In genomic region chr4:147732516-147733193, GRCh38 we compare ENCODE assay signal across 8 cellular contexts. TPM values are rescaled to one million over a fixed set of nuclear protein-coding genes. Genes with fewer than 3 reads are reported as not detected.
DNase-seq lines count a peak whose midpoint lies in the region; ATAC-seq and TF ChIP-seq lines count a peak whose summit lies in the region.

No MANE protein-coding gene starts in this region.

- H3K27ac ChIP-seq in Panc1 (ENCODE audit: low read length), result peak overlapping the region; percentile 74
- H3K27ac ChIP-seq in temporal lobe (ENCODE audit: low read depth, low read length), result peak overlapping the region; percentile 22

- no peaks in the 10 kb centered on the region for H3K9me3 Mint-ChIP-seq in activated naive CD4-positive, alpha-beta T cell treated with anti-CD3 and anti-CD28 coated beads, Interleukin-2, amount 10 ng/mL, durations not matched to agents 7 days and 5 days

- peaks cover 33% of the 10 kb centered on the region for H3K4me1 Mint-ChIP-seq in activated naive CD4-positive, alpha-beta T cell treated with anti-CD3 and anti-CD28 coated beads, Interleukin-2, amount 10 ng/mL, durations not matched to agents 7 days and 5 days

- H3K27me3 Mint-ChIP-seq in activated naive CD4-positive, alpha-beta T cell treated with anti-CD3 and anti-CD28 coated beads, Interleukin-2, amount 10 ng/mL, durations not matched to agents 7 days and 5 days, result peaks cover 35% of the 10 kb centered on the region

- H3K4me3 ChIP-seq in Panc1 (ENCODE audit: low read depth in 2 of 2, low read length in 2 of 2) (peak overlapping the region; percentile 71 to 88), lower leg skin (ENCODE audit: low read depth, poor library complexity, severe bottlenecking) (peak overlapping the region; percentile 55)

- POLR2A ChIA-PET in Panc1 (lab: Charles Lee), result no interaction called here

- H3K36me3 ChIP-seq in Panc1 (ENCODE audit: control insufficient read depth, insufficient read depth, low read length), result no peaks in the 10 kb centered on the region

- TF ChIP-seq POLR2A in lower leg skin (IDR thresholded peaks at IDR 0.05), result no peak

- no peaks in the 10 kb centered on the region for H3K27me3 ChIP-seq in Panc1 (ENCODE audit: control insufficient read depth, insufficient read depth, low read length)

- H3K36me3 Mint-ChIP-seq in activated naive CD4-positive, alpha-beta T cell treated with anti-CD3 and anti-CD28 coated beads, Interleukin-2, amount 10 ng/mL, durations not matched to agents 7 days and 5 days, result peaks cover 2% of the 10 kb centered on the region

- peak overlapping the region; percentile 84 for H3K27ac Mint-ChIP-seq in activated naive CD4-positive, alpha-beta T cell treated with anti-CD3 and anti-CD28 coated beads, Interleukin-2, amount 10 ng/mL, durations not matched to agents 7 days and 5 days

- no peaks in the 10 kb centered on the region for H3K9me3 ChIP-seq in Panc1 (ENCODE audit: control insufficient read depth, insufficient read depth, low read depth, low read length)

- CTCF ChIA-PET in activated naive CD4-positive, alpha-beta T cell treated with anti-CD3 and anti-CD28 coated beads, Interleukin-2, amount 10 ng/mL, durations not matched to agents 7 days and 5 days (lab: Charles Lee), result interaction anchor here (0.8 to 4.9 kb wide), 5 partner anchors 19 to 142 kb away, joined by 3 to 32 read pairs (median 5); no protein-coding TSS in a partner anchor
- CTCF ChIA-PET in Panc1 (lab: Charles Lee), result interaction anchor here (1.7 kb wide), 1 partner anchor 134 kb away, joined by 8 read pairs; no protein-coding TSS in a partner anchor

- no peak for TF ChIP-seq CTCF in Panc1 (IDR thresholded peaks at IDR 0.05)
- TF ChIP-seq CTCF in lower leg skin (IDR thresholded peaks at IDR 0.05), result no peak

- peak; percentile 36 for DNase-seq in activated naive CD4-positive, alpha-beta T cell treated with anti-CD3 and anti-CD28 coated beads, Interleukin-2, amount 10 ng/mL, durations not matched to agents 7 days and 5 days
- DNase-seq in activated naive CD4-positive, alpha-beta T cell treated with Interleukin-2 at 50 U/mL for 16 hours, result no peak
- DNase-seq in Panc1 (ENCODE audit: low read depth, low spot score) (no peak), dedifferentiated amniotic fluid mesenchymal stem cell (ENCODE audit: extremely low spot score) (peak; percentile 31), lower leg skin (ENCODE audit: low spot score in 2 of 2) (peak in 1 of 2 donors; percentile 88)

- WGBS in lower leg skin, 2 donors, result 0% methylated on average over 33 to 34 of the region's 36 CpGs

- in situ Hi-C loops in Panc1 (cut with HindIII; ENCODE audit: low pct_unique_long_range_greater_than_20kb, low sequenced_read_pairs), result no loop called here

- peak overlapping the region; percentile 85 for H3K4me3 Mint-ChIP-seq in activated naive CD4-positive, alpha-beta T cell treated with anti-CD3 and anti-CD28 coated beads, Interleukin-2, amount 10 ng/mL, durations not matched to agents 7 days and 5 days

- BruUV-seq in Panc1 (replicated peaks; lab: Mats Ljungman, UMichigan), result no TSS peak

- peaks cover 20% of the 10 kb centered on the region for H3K4me1 ChIP-seq in Panc1 (ENCODE audit: control insufficient read depth, insufficient read depth, low read length)

- intact Hi-C loops in Panc1 (cut with micrococcal nuclease; ENCODE audit: unreplicated experiment), result no loop called here
- intact Hi-C loops in lower leg skin (cut with DNase I; ENCODE audit: low total_unique reads), result no loop called here

- peak; percentile 24 for ATAC-seq in HG02884 (IDR thresholded peaks at IDR 0.05; ENCODE audit: unreplicated experiment)
- ATAC-seq in Panc1, result peak; percentile 70
- no peak for ATAC-seq in HG03565 (IDR thresholded peaks at IDR 0.05; ENCODE audit: unreplicated experiment)

RNA-seq across cellular contexts. Expression of gene ARHGAP10, which starts 0.8 kb away (rescaled TPM):
- total RNA-seq in Panc1 (2021; ENCODE audit: unreplicated experiment) (11.7 TPM), lower leg skin (10 to 100 TPM; 30.6 to 45.8 (median 37.9) TPM), temporal lobe (1.2 TPM)
- 6.9 TPM for polyA plus RNA-seq in Panc1 (2012; ENCODE audit: insufficient read length)

RNA-seq across cellular contexts. Expression of gene PRMT9, which starts 48.7 kb away (rescaled TPM):
- total RNA-seq in Panc1 (2021; ENCODE audit: unreplicated experiment) (4.4 TPM), lower leg skin (10 to 100 TPM in 1 of 4 donors, 1 to 10 TPM in 3; 7.6 to 10.3 (median 9.1) TPM), temporal lobe (9.3 TPM)
- 2.3 TPM for polyA plus RNA-seq in Panc1 (2012; ENCODE audit: insufficient read length)

Comparison
In these comparisons a context has a peak if more than half of its experiments do, and no peak if none do; other contexts are left out.
1. DNase-seq: peak in activated naive CD4-positive, alpha-beta T cell treated with anti-CD3 and anti-CD28 coated beads, Interleukin-2, amount 10 ng/mL, durations not matched to agents 7 days and 5 days (single experiment) and dedifferentiated amniotic fluid mesenchymal stem cell (single experiment); none in activated naive CD4-positive, alpha-beta T cell treated with Interleukin-2 at 50 U/mL for 16 hours (single experiment) and Panc1 (single experiment).